ENCODE assay signal across 8 cellular contexts in the genomic region with DNA sequence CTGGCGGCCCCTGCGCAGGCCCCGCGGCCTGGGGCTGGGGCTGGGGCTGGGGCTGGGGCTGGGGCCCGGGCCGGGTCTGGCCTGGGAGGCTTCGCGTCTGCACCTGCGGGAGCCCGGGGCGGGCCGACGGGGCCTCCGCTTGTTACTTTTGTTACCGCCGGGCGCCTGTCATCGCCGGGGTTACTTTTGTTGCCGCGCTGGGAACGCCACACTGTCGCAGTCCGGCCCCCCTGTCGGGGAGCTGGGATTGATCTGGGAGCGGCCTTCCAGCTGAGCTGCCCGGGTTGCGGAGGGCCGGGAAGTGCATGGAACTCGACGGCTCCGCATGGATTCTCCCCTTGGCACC. TPM values are rescaled to one million over a fixed set of nuclear protein-coding genes. Genes with fewer than 3 reads are reported as not detected.
DNase-seq lines count a peak whose midpoint lies in the region; ATAC-seq, FAIRE-seq and TF ChIP-seq lines count a peak whose summit lies in the region.

No MANE protein-coding gene starts in this region.

- intact Hi-C loops in CD8-positive, alpha-beta T cell (cut with DNase I, micrococcal nuclease), result loop anchor here (2.0 to 10.0 kb wide), 7 partner anchors 57 to 681 kb away; partner anchors contain the start of genes CABLES2 (in 1 of the 2), GID8 (in 1 of the 2), LSM14B (in 1 of the 2) and RPS21 (in 1 of the 2)
- intact Hi-C loops in kidney (cut with DNase I), result loop anchor here (10.0 kb wide), 1 partner anchor 141 kb away; no protein-coding TSS in a partner anchor

- peak overlapping the region; percentile 69 for H3K27ac Mint-ChIP-seq in CD8-positive, alpha-beta T cell

- no peaks in the 10 kb centered on the region for H3K9me3 ChIP-seq in CD8-positive, alpha-beta T cell (ENCODE audit: low read length)
- no peaks in the 10 kb centered on the region for H3K9me3 ChIP-seq in adipocyte (ENCODE audit: control insufficient read depth, low read length)
- H3K9me3 ChIP-seq in kidney (ENCODE audit: control insufficient read depth in 1 of 2, low read length in 2 of 2), result no peaks in the 10 kb centered on the region
- no peaks in the 10 kb centered on the region for H3K9me3 ChIP-seq in stomach smooth muscle (ENCODE audit: control insufficient read depth in 2 of 2, low read length in 2 of 2)

- CTCF ChIA-PET in CD8-positive, alpha-beta T cell (lab: Charles Lee), result interaction anchor here (1.1 to 1.8 kb wide), 5 partner anchors 11 to 306 kb away, joined by 3 to 7 read pairs (median 4); no protein-coding TSS in a partner anchor

- peak overlapping the region; percentile 87 for H3K9ac ChIP-seq in adipocyte (ENCODE audit: low read length)
- peak overlapping the region; percentile 54 to 65 for H3K9ac ChIP-seq in kidney (ENCODE audit: low read length in 2 of 2)
- H3K9ac ChIP-seq in stomach smooth muscle (ENCODE audit: low read length in 2 of 2), result peak overlapping the region; percentile 64 to 84

- peaks cover 37% of the 10 kb centered on the region for H3K4me1 ChIP-seq in CD8-positive, alpha-beta T cell (ENCODE audit: insufficient read depth, low read length)
- H3K4me1 ChIP-seq in adipocyte (ENCODE audit: control insufficient read depth, insufficient read depth, low read length) (peaks cover 15% of the 10 kb centered on the region), kidney (ENCODE audit: control insufficient read depth in 1 of 2, insufficient read depth in 1 of 2, low read depth in 1 of 2, low read length in 2 of 2) (peaks cover 12 to 16% of the 10 kb centered on the region in 2 donors), stomach smooth muscle (ENCODE audit: control insufficient read depth, insufficient read depth, low read length) (peaks cover 45% of the 10 kb centered on the region)

- no peaks in the 10 kb centered on the region for H3K9me3 Mint-ChIP-seq in CD8-positive, alpha-beta T cell

- H3K36me3 Mint-ChIP-seq in CD8-positive, alpha-beta T cell, result peaks cover 43% of the 10 kb centered on the region

- H3K4me3 Mint-ChIP-seq in CD8-positive, alpha-beta T cell, result peak overlapping the region; percentile 78

- peaks cover 32% of the 10 kb centered on the region for H3K36me3 ChIP-seq in CD8-positive, alpha-beta T cell (ENCODE audit: insufficient read depth, low read length)
- peaks cover 41% of the 10 kb centered on the region for H3K36me3 ChIP-seq in adipocyte (ENCODE audit: control insufficient read depth, insufficient read depth, low read length, severe bottlenecking)
- H3K36me3 ChIP-seq in kidney (ENCODE audit: control insufficient read depth in 1 of 2, insufficient read depth in 2 of 2, low read length in 2 of 2), result peaks cover 8 to 14% of the 10 kb centered on the region in 2 donors
- peaks cover 21 to 23% of the 10 kb centered on the region in 2 donors for H3K36me3 ChIP-seq in stomach smooth muscle (ENCODE audit: control insufficient read depth in 2 of 2, insufficient read depth in 2 of 2, low read length in 2 of 2)

- no peaks in the 10 kb centered on the region for H3K27me3 ChIP-seq in CD8-positive, alpha-beta T cell (ENCODE audit: insufficient read depth, low read length)
- H3K27me3 ChIP-seq in adipocyte (replicated peaks; ENCODE audit: control insufficient read depth, insufficient read depth, low read length) (no peaks in the 10 kb centered on the region), stomach smooth muscle (ENCODE audit: control insufficient read depth in 1 of 2, insufficient read depth in 2 of 2, low read length in 2 of 2) (no peaks in the 10 kb centered on the region)

- POLR2A ChIA-PET in CD8-positive, alpha-beta T cell (lab: Charles Lee), result interaction anchor here (1.7 to 5.1 kb wide), 2 partner anchors 10 to 154 kb away, joined by 5 to 42 read pairs; partner anchors contain the start of gene MRGBP

- no peak for TF ChIP-seq CTCF in CD8-positive, alpha-beta T cell (IDR thresholded peaks at IDR 0.05)
- TF ChIP-seq CTCF in kidney (IDR thresholded peaks at IDR 0.05; ENCODE audit: borderline replicate concordance, extremely low read depth, insufficient read depth), result no peak

- ATAC-seq in CD8-positive, alpha-beta T cell, result peak; percentile 19
- peak; percentile 32 for ATAC-seq in HG02840 (IDR thresholded peaks at IDR 0.05; ENCODE audit: low FRiP score, unreplicated experiment)

- peaks cover 31% of the 10 kb centered on the region for H3K4me1 Mint-ChIP-seq in CD8-positive, alpha-beta T cell (ENCODE audit: low read depth)

- H3K4me3 ChIP-seq in CD8-positive, alpha-beta T cell (ENCODE audit: low read depth, low read length), result peak overlapping the region; percentile 84
- H3K4me3 ChIP-seq in adipocyte (ENCODE audit: low read length) (peak overlapping the region; percentile 88), kidney (ENCODE audit: low read length in 2 of 2) (peak overlapping the region; percentile 57 to 67), stomach smooth muscle (ENCODE audit: low read length in 2 of 2) (peak overlapping the region; percentile 78 to 88)

- H3K27me3 Mint-ChIP-seq in CD8-positive, alpha-beta T cell (ENCODE audit: low read depth), result no peaks in the 10 kb centered on the region

- peak in 1 of 7 experiments; percentile 22 for DNase-seq in CD8-positive, alpha-beta T cell
- peak; percentile 60 for DNase-seq in adipocyte (ENCODE audit: low read depth)
- no peak for DNase-seq in kidney
- no peak for DNase-seq in UCSD-AML1 (lab: John Stamatoyannopoulos, UW; ENCODE audit: unreplicated experiment)
- no peak for DNase-seq in NCI-H1436 treated with DMSO at 0.1 percent for 48 hours (lab: John Stamatoyannopoulos, UW)
- no peak for DNase-seq in GDM1 (lab: John Stamatoyannopoulos, UW)

- peak overlapping the region; percentile 27 for H3K27ac ChIP-seq in CD8-positive, alpha-beta T cell (ENCODE audit: low read depth, low read length)
- H3K27ac ChIP-seq in kidney (ENCODE audit: low read depth in 2 of 2, low read length in 2 of 2) (no peak overlapping the region), stomach smooth muscle (ENCODE audit: low read length) (peak overlapping the region; percentile 37)

- FAIRE-seq in kidney (lab: Jason Lieb, UNC), result no peak

RNA-seq across cellular contexts. Expression of gene OGFR, which starts 0.7 kb away (rescaled TPM):
- 10 to 100 TPM; 47.8 to 52.2 TPM for total RNA-seq in CD8-positive, alpha-beta T cell
- 46.8 TPM for total RNA-seq in kidney
- polyA plus RNA-seq in kidney (ENCODE audit: insufficient read depth, low read depth, low replicate concordance), result 33.7 TPM

RNA-seq across cellular contexts. Expression of gene MRGBP, which starts 9.1 kb away (rescaled TPM):
- total RNA-seq in CD8-positive, alpha-beta T cell, result 1 to 10 TPM; 7.8 to 8.6 TPM
- total RNA-seq in kidney, result 7.6 TPM
- polyA plus RNA-seq in kidney (ENCODE audit: insufficient read depth, low read depth, low replicate concordance), result 9.0 TPM

RNA-seq across cellular contexts. Expression of gene COL9A3, which starts 11.5 kb away (rescaled TPM):
- not detected for total RNA-seq in CD8-positive, alpha-beta T cell
- total RNA-seq in kidney, result 4.3 TPM
- 2.3 TPM for polyA plus RNA-seq in kidney (ENCODE audit: insufficient read depth, low read depth, low replicate concordance)

RNA-seq across cellular contexts. Expression of gene TCFL5, which starts 56.3 kb away (rescaled TPM):
- total RNA-seq in CD8-positive, alpha-beta T cell, result 1 to 10 TPM; 4.3 to 4.8 TPM
- total RNA-seq in kidney, result 11.5 TPM
- polyA plus RNA-seq in kidney (ENCODE audit: insufficient read depth, low read depth, low replicate concordance), result 6.1 TPM

Comparison
In these comparisons a context has a peak if more than half of its experiments do, and no peak if none do; other contexts are left out.
1. H3K27ac ChIP-seq: peak in CD8-positive, alpha-beta T cell (single experiment) and stomach smooth muscle (single experiment); none in kidney (0 of 2).
2. Peak in every context shown above with its lines, with median percentiles within 50 percentile points of each other: H3K4me3 ChIP-seq and H3K9ac ChIP-seq.